ENCODE assay signal across 17 cellular contexts in genomic region chr10:132960651-132961419, GRCh38. TPM values are rescaled to one million over a fixed set of nuclear protein-coding genes. Genes with fewer than 3 reads are reported as not detected.
DNase-seq lines count a peak whose midpoint lies in the region; ATAC-seq and TF ChIP-seq lines count a peak whose summit lies in the region.
"Had no signal": no experiment of that assay in that cellular context is flagged by ENCODE, and none has a peak within 500 bp of the region (broad histone marks: within the 10 kb centered on the region; RNA-seq: fewer than 3 reads in every experiment).

No MANE protein-coding gene starts in this region.

- peaks cover 10% of the 10 kb centered on the region for H3K27me3 Mint-ChIP-seq in type B pancreatic cell

- no peak overlapping the region for H3K4me3 ChIP-seq in Peyer's patch
- H3K4me3 ChIP-seq in effector memory CD4-positive, alpha-beta T cell (ENCODE audit: insufficient read depth, low read depth, low read length, poor library complexity, severe bottlenecking), result no peak overlapping the region
- H3K4me3 ChIP-seq: hepatocyte had no signal

- H3K4me3 Mint-ChIP-seq in type B pancreatic cell, result peak overlapping the region; percentile 22

- intact Hi-C loops in cardiac septum (cut with DNase I) (loop anchor here (2.0 kb wide), 1 partner anchor 48 kb away; no protein-coding TSS in a partner anchor), left cardiac atrium (cut with DNase I) (no loop called here)

- no peaks in the 10 kb centered on the region for H3K36me3 Mint-ChIP-seq in type B pancreatic cell

- H3K4me1 ChIP-seq in Peyer's patch, result no peaks in the 10 kb centered on the region
- H3K4me1 ChIP-seq in effector memory CD4-positive, alpha-beta T cell (ENCODE audit: control insufficient read depth, insufficient read depth, low read length, poor library complexity, severe bottlenecking), result no peaks in the 10 kb centered on the region

- H3K27ac Mint-ChIP-seq in type B pancreatic cell, result no peak overlapping the region
- H3K27ac Mint-ChIP-seq: activated naive CD8-positive, alpha-beta T cell treated with anti-CD3 and anti-CD28 coated beads, Interleukin-2, amount 50 U/mL, for 24 hours had no signal

- no peak for ATAC-seq in left cardiac atrium
- ATAC-seq: activated naive CD8-positive, alpha-beta T cell treated with anti-CD3 and anti-CD28 coated beads, Interleukin-2, amount 50 U/mL, for 24 hours had no signal

- TF ChIP-seq CTCF in Peyer's patch (IDR thresholded peaks at IDR 0.05), result no peak
- no peak for TF ChIP-seq CTCF in type B pancreatic cell (conservative IDR thresholded peaks at IDR 0.05)

- no peaks in the 10 kb centered on the region for H3K9me3 Mint-ChIP-seq in type B pancreatic cell
- H3K9me3 Mint-ChIP-seq: activated naive CD8-positive, alpha-beta T cell treated with anti-CD3 and anti-CD28 coated beads, Interleukin-2, amount 50 U/mL, for 24 hours; neural crest cell had no signal

- H3K27ac ChIP-seq in Peyer's patch, result no peak overlapping the region
- no peak overlapping the region for H3K27ac ChIP-seq in effector memory CD4-positive, alpha-beta T cell (ENCODE audit: insufficient read depth, low read length, poor library complexity, severe bottlenecking)
- H3K27ac ChIP-seq: hepatocyte had no signal

- peaks cover 12% of the 10 kb centered on the region for H3K4me1 Mint-ChIP-seq in type B pancreatic cell (ENCODE audit: unreplicated experiment)

- H3K27me3 ChIP-seq in Peyer's patch, result no peaks in the 10 kb centered on the region
- no peaks in the 10 kb centered on the region for H3K27me3 ChIP-seq in effector memory CD4-positive, alpha-beta T cell (replicated peaks; ENCODE audit: control insufficient read depth, insufficient read depth, low read length, poor library complexity, severe bottlenecking)
- H3K27me3 ChIP-seq: hepatocyte had no signal

- no peak for TF ChIP-seq POLR2A in Peyer's patch (IDR thresholded peaks at IDR 0.05)

- in situ Hi-C loops in G401 (cut with HindIII; ENCODE audit: low sequenced_read_pairs), result no loop called here

- no peaks in the 10 kb centered on the region for H3K36me3 ChIP-seq in Peyer's patch
- H3K36me3 ChIP-seq in effector memory CD4-positive, alpha-beta T cell (ENCODE audit: control insufficient read depth, insufficient read depth, low read length), result no peaks in the 10 kb centered on the region

- DNase-seq in cardiac septum (ENCODE audit: low spot score) (peak; percentile 71), left cardiac atrium (no peak), Peyer's patch (peak in 2 of 3 donors; percentile 37 to 42), mesenteric fat pad (ENCODE audit: low spot score) (peak; percentile 88), type B pancreatic cell (ENCODE audit: extremely low spot score, unreplicated experiment) (no peak), G401 (ENCODE audit: low spot score) (no peak), NOMO-1 treated with dmso at 0.1 percent for 144 hours (lab: John Stamatoyannopoulos, UW; ENCODE audit: unreplicated experiment) (no peak)
- DNase-seq in effector memory CD4-positive, alpha-beta T cell, result no peak
- DNase-seq: activated naive CD8-positive, alpha-beta T cell treated with anti-CD3 and anti-CD28 coated beads, Interleukin-2, amount 50 U/mL, for 24 hours; KBM-7; NCI-H2029; NCI-H446; stimulated activated CD4-positive, alpha-beta T cell treated with anti-CD3 and anti-CD28 coated beads, Interleukin-12 subunit alpha, Interleukin-12 subunit beta, amount 100 ng/mL, for 4 hours; stimulated activated CD8-positive, alpha-beta memory T cell treated with anti-CD3 and anti-CD28 coated beads, Interleukin-4, amount 100 ng/mL, for 48 hours had no signal

- H3K9me3 ChIP-seq in Peyer's patch, result no peaks in the 10 kb centered on the region
- H3K9me3 ChIP-seq in effector memory CD4-positive, alpha-beta T cell (ENCODE audit: control insufficient read depth, low read length), result no peaks in the 10 kb centered on the region

RNA-seq across cellular contexts. Expression of gene CFAP46, which starts 18.5 kb away (rescaled TPM):
- 0.94 TPM for total RNA-seq in cardiac septum
- 1 to 10 TPM; 1.2 to 1.7 TPM for total RNA-seq in left cardiac atrium
- total RNA-seq in Peyer's patch, result not detected
- not detected for total RNA-seq in mesenteric fat pad
- total RNA-seq in type B pancreatic cell (ENCODE audit: low replicate concordance), result 2.9 and 10.9 TPM in 2 replicates
- total RNA-seq in G401 (2014; rRNA removed; shearing (Covaris generic)), result 6.2 and 11.3 TPM in 2 replicates
- total RNA-seq: RPMI7951 had no signal

Comparison
In these comparisons a context has a peak if more than half of its experiments do, and no peak if none do; other contexts are left out.
1. DNase-seq: peak in cardiac septum (single experiment), Peyer's patch (2 of 3) and mesenteric fat pad (single experiment); none in left cardiac atrium (single experiment), type B pancreatic cell (single experiment), effector memory CD4-positive, alpha-beta T cell (0 of 3), G401 (single experiment) and NOMO-1 treated with dmso at 0.1 percent for 144 hours (single experiment).